13 cellular contexts compared by ENCODE assay signal in genomic region chr16:24976971-24977672, GRCh38. TPM values are rescaled to one million over a fixed set of nuclear protein-coding genes. Genes with fewer than 3 reads are reported as not detected.
A peak's percentile ranks its signal among the peaks of the same experiment; 100 is the strongest.
DNase-seq lines count a peak whose midpoint lies in the region; ATAC-seq, FAIRE-seq and TF ChIP-seq lines count a peak whose summit lies in the region.
"Had no signal": no experiment of that assay in that cellular context is flagged by ENCODE, and none has a peak within 500 bp of the region (broad histone marks: within the 10 kb centered on the region; RNA-seq: fewer than 3 reads in every experiment).

No MANE protein-coding gene starts in this region.

- H3K36me3 Mint-ChIP-seq in IgD-negative memory B cell (peaks cover 5% of the 10 kb centered on the region), chondrocyte (ENCODE audit: low read depth) (peaks cover 26% of the 10 kb centered on the region)

- H3K27ac ChIP-seq in A549 (peak overlapping the region; percentile 24 to 77; a peak in 3 of 6 replicates), trophoblast cell (ENCODE audit: low read depth, low read length) (no peak overlapping the region)
- H3K27ac ChIP-seq: colonic mucosa had no signal

- H3K27ac Mint-ChIP-seq in IgD-negative memory B cell: peak overlapping the region in 2 of 3 donors; percentile 49 to 80
- peak overlapping the region; percentile 88 for H3K27ac Mint-ChIP-seq in chondrocyte (ENCODE audit: unreplicated experiment)

- no peak overlapping the region for H3K18ac ChIP-seq in trophoblast cell (ENCODE audit: low read length)

- H4K91ac ChIP-seq in trophoblast cell (ENCODE audit: low read depth, low read length): no peak overlapping the region

- H3K23ac ChIP-seq in trophoblast cell (ENCODE audit: low read length): no peak overlapping the region

- no peak for FAIRE-seq in A549 (lab: Jason Lieb, UNC)
- FAIRE-seq: frontal cortex had no signal

- H3K4me1 ChIP-seq in A549: peaks cover 48% of the 10 kb centered on the region
- peaks cover 16 to 23% of the 10 kb centered on the region in 2 experiments for H3K4me1 ChIP-seq in trophoblast cell (ENCODE audit: control insufficient read depth in 1 of 2, insufficient read depth in 2 of 2, low read length in 2 of 2)
- H3K4me1 ChIP-seq: colonic mucosa had no signal

- H3K9ac ChIP-seq in trophoblast cell (ENCODE audit: low read length): no peak overlapping the region

- H3K4me2 ChIP-seq in A549: peak overlapping the region; percentile 77
- no peak overlapping the region for H3K4me2 ChIP-seq in trophoblast cell (ENCODE audit: low read length)

- H3K4ac ChIP-seq in trophoblast cell (ENCODE audit: low read depth, low read length): no peak overlapping the region

- WGBS in A549 (ENCODE audit: missing lambda C conversion rate): 86% methylated on average over 16 of the region's 16 CpGs
- WGBS in trophoblast cell (ENCODE audit: extremely low coverage, insufficient coverage, insufficient read length): no CpG with 5 or more reads among the region's 16 CpGs

- no peak for TF ChIP-seq RAD21 in A549 (conservative IDR thresholded peaks at IDR 0.05 in 1 of 2, IDR thresholded peaks at IDR 0.05 in 1 of 2)

- no peak overlapping the region for H2AK5ac ChIP-seq in trophoblast cell (ENCODE audit: low read length)

- no peak overlapping the region for H2BK5ac ChIP-seq in trophoblast cell (ENCODE audit: low read depth, low read length, poor library complexity)

- no peaks in the 10 kb centered on the region for H3K27me3 Mint-ChIP-seq in IgD-negative memory B cell
- H3K27me3 Mint-ChIP-seq in chondrocyte (ENCODE audit: low read depth): no peaks in the 10 kb centered on the region
- H3K27me3 Mint-ChIP-seq: type B pancreatic cell had no signal

- H4K12ac ChIP-seq in trophoblast cell (ENCODE audit: low read depth, low read length): no peak overlapping the region

- no peak overlapping the region for H3K14ac ChIP-seq in trophoblast cell (ENCODE audit: low read length)

- H2BK120ac ChIP-seq in trophoblast cell (ENCODE audit: insufficient read depth, low read length, poor library complexity): no peak overlapping the region

- no peak for TF ChIP-seq EP300 in A549 (IDR thresholded peaks at IDR 0.05)

- H4K8ac ChIP-seq in trophoblast cell (ENCODE audit: low read depth, low read length): no peak overlapping the region

- H3K79me2 ChIP-seq in trophoblast cell (ENCODE audit: control insufficient read depth, insufficient read depth, low read length, poor library complexity): no peaks in the 10 kb centered on the region

- H2AFZ ChIP-seq in trophoblast cell (ENCODE audit: insufficient read depth, low read length, poor library complexity): no peak overlapping the region

- ATAC-seq in A549: peak in 1 of 2 experiments; percentile 19; a peak in 2 of 6 replicates
- ATAC-seq: left colon had no signal

- H3K79me1 ChIP-seq in trophoblast cell (ENCODE audit: low read length): peaks cover 2% of the 10 kb centered on the region

- H3K4me1 Mint-ChIP-seq in IgD-negative memory B cell (peaks cover 46 to 80% (median 68%) of the 10 kb centered on the region in 3 donors), chondrocyte (ENCODE audit: low read depth) (peaks cover 54% of the 10 kb centered on the region)

- POLR2A ChIA-PET in A549 (lab: Yijun Ruan, JAX): no interaction called here
- POLR2A ChIA-PET in GM10248 (lab: Yijun Ruan, JAX): no interaction called here

- no peak for TF ChIP-seq CTCF in A549 (IDR thresholded peaks at IDR 0.05)
- no peak for TF ChIP-seq CTCF in chondrocyte (IDR thresholded peaks at IDR 0.05)
- no peak for TF ChIP-seq CTCF in GM10248 (IDR thresholded peaks at IDR 0.05; ENCODE audit: control extremely low read depth, extremely low read depth, low read depth, missing control alignments)

- peaks cover 1 to 23% of the 10 kb centered on the region in 2 experiments for H3K36me3 ChIP-seq in trophoblast cell (ENCODE audit: control insufficient read depth in 1 of 2, insufficient read depth in 2 of 2, low read length in 2 of 2)
- H3K36me3 ChIP-seq: colonic mucosa had no signal

- H3K9me3 ChIP-seq in A549 (peaks cover 5% of the 10 kb centered on the region; the same call in 1 of the 3 replicates), trophoblast cell (ENCODE audit: insufficient read depth, low read depth, low read length) (no peaks in the 10 kb centered on the region)
- H3K9me3 ChIP-seq: colonic mucosa had no signal

- DNase-seq in A549 (ENCODE audit: low read depth in 1 of 2, low spot score in 1 of 2) (no peak), chondrocyte (ENCODE audit: low spot score) (no peak), trophoblast cell (peak; percentile 90 to 94), NCI-H446 (lab: John Stamatoyannopoulos, UW) (no peak), GM10248 (ENCODE audit: extremely low spot score) (no peak), DMS79 treated with DMSO at 0.1 percent for 48 hours (lab: John Stamatoyannopoulos, UW) (no peak)
- DNase-seq in stimulated activated CD8-positive, alpha-beta memory T cell treated with anti-CD3 and anti-CD28 coated beads, Interleukin-4, amount 100 ng/mL, for 48 hours: no peak
- DNase-seq: activated CD4-positive, CD25-positive, alpha-beta regulatory T cell; colonic mucosa; left colon had no signal

- H3K4me3 ChIP-seq in A549 (no peak overlapping the region), trophoblast cell (ENCODE audit: low read depth, low read length) (no peak overlapping the region)
- H3K4me3 ChIP-seq: colonic mucosa had no signal

- no peak for TF ChIP-seq POLR2A in A549 (IDR thresholded peaks at IDR 0.05; ENCODE audit: low read length)

- H3K4me3 Mint-ChIP-seq in IgD-negative memory B cell (peak overlapping the region in 2 of 4 donors; percentile 28 to 44), chondrocyte (ENCODE audit: unreplicated experiment) (no peak overlapping the region)
- H3K4me3 Mint-ChIP-seq: type B pancreatic cell had no signal

- CTCF ChIA-PET in A549 (lab: Yijun Ruan, JAX) (no interaction called here), GM10248 (lab: Yijun Ruan, JAX) (interaction anchor here (1.3 to 2.2 kb wide), 3 partner anchors 9 to 248 kb away, joined by 4 to 6 read pairs (median 5); no protein-coding TSS in a partner anchor)

- H2BK12ac ChIP-seq in trophoblast cell (ENCODE audit: low read length): no peak overlapping the region

- H3K9me3 Mint-ChIP-seq in IgD-negative memory B cell: no peaks in the 10 kb centered on the region
- peaks cover 2% of the 10 kb centered on the region for H3K9me3 Mint-ChIP-seq in chondrocyte (ENCODE audit: low read depth)
- H3K9me3 Mint-ChIP-seq: type B pancreatic cell had no signal

- no peaks in the 10 kb centered on the region for H3K27me3 ChIP-seq in trophoblast cell (ENCODE audit: insufficient read depth, low read length)
- H3K27me3 ChIP-seq: colonic mucosa had no signal

TF ChIP-seq in A549, 52 proteins besides CTCF, POLR2A, EP300 and RAD21:
- TF ChIP-seq JUN (IDR thresholded peaks at IDR 0.05): 0 out of 5 replicates have a peak, but pooled peaks of 1 of the 2 experiments have one; percentile 16
- TF ChIP-seq ZNF302 (CRISPR knock-in tag; IDR thresholded peaks at IDR 0.05): no peak
- TF ChIP-seq E2F6 (IDR thresholded peaks at IDR 0.05; ENCODE audit: borderline replicate concordance, low read depth): no peak
- TF ChIP-seq ZC3H11A (IDR thresholded peaks at IDR 0.05): no peak
TF ChIP-seq in A549: peak in this region for 1.

RNA-seq across cellular contexts. Expression of gene ARHGAP17, which starts 38.0 kb away (rescaled TPM):
- 28.2 and 46.4 TPM in 2 replicates for polyA plus RNA-seq in A549 (2011; rRNA removed)
- 28.5 and 35.8 TPM in 2 replicates for polyA plus RNA-seq in A549 (2012; cell fraction: cytosol; rRNA removed)
- 40.6 and 59.5 TPM in 2 replicates for polyA plus RNA-seq in A549 (2012; cell fraction: nucleus; rRNA removed)
- 35.7 to 37.8 TPM (median 37.6 TPM) in 3 replicates for polyA plus RNA-seq in A549 (2017; fragmentation: RNase III; extraction: RNeasy Plus Mini Kit Qiagen cat#74134 plus additional on column Dnase treatment)
- polyA minus RNA-seq in A549 (2011; rRNA and poly(A)+ RNA removed): 43.7 and 44.1 TPM in 2 replicates
- 153 TPM for polyA plus RNA-seq in IgD-negative memory B cell
- total RNA-seq in chondrocyte: 74.7 to 85.4 TPM (median 75.2 TPM) in 3 replicates
- polyA plus RNA-seq in trophoblast cell (2013): 56.6 and 59.3 TPM in 2 replicates

Comparison
In these comparisons a context has a peak if more than half of its experiments do, and no peak if none do; other contexts are left out.
1. DNase-seq: peak in trophoblast cell (2 of 2); none in A549 (0 of 2), chondrocyte (single experiment), NCI-H446 (0 of 2), GM10248 (single experiment), stimulated activated CD8-positive, alpha-beta memory T cell treated with anti-CD3 and anti-CD28 coated beads, Interleukin-4, amount 100 ng/mL, for 48 hours (single experiment) and DMS79 treated with DMSO at 0.1 percent for 48 hours (single experiment).